9 cellular contexts compared by ENCODE assay signal in the genomic region with DNA sequence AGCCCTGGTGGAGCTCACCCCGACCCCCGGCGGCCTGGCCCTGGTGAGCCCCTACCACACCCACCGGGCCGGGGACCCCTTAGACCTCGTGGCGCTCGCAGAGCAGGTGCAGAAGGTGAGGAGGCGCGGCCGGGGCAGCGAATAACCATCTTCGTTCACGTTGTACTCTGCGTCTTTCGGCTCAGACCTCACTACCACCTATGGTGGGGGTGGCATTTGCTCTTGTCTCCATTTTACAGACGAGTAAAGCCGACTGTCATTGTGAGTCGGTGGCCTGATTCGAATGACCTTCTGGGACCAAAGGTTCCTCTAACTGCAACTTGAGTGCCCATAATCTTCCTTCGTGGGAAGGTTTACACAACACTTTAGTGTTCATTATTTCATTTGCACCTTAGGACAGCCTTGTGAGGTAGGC. TPM values are rescaled to one million over a fixed set of nuclear protein-coding genes. Genes with fewer than 3 reads are reported as not detected.
A peak's percentile ranks its signal among the peaks of the same experiment; 100 is the strongest.
DNase-seq lines count a peak whose midpoint lies in the region; ATAC-seq and TF ChIP-seq lines count a peak whose summit lies in the region.
"Had no signal": no experiment of that assay in that cellular context is flagged by ENCODE, and none has a peak within 500 bp of the region (broad histone marks: within the 10 kb centered on the region; RNA-seq: fewer than 3 reads in every experiment).

No MANE protein-coding gene starts in this region.

- TF ChIP-seq POLR2A in adrenal gland (IDR thresholded peaks at IDR 0.05) = no peak

- no peak for DNase-seq in adrenal gland
- no peak for DNase-seq in dedifferentiated amniotic fluid mesenchymal stem cell (ENCODE audit: extremely low spot score)
- no peak for DNase-seq in DMS 273 treated with DMSO at 0.1 percent for 48 hours (lab: John Stamatoyannopoulos, UW)

- H3K27me3 ChIP-seq in adrenal gland = no peaks in the 10 kb centered on the region
- no peaks in the 10 kb centered on the region for H3K27me3 ChIP-seq in layer of hippocampus (ENCODE audit: control insufficient read depth, insufficient read depth, low read length)
- no peaks in the 10 kb centered on the region for H3K27me3 ChIP-seq in thymus (ENCODE audit: control insufficient read depth, insufficient read depth)

- peaks cover 21 to 47% of the 10 kb centered on the region in 2 donors for H3K4me1 ChIP-seq in adrenal gland (replicated peaks in 1 of 2)
- peaks cover 18% of the 10 kb centered on the region for H3K4me1 ChIP-seq in thymus (ENCODE audit: control insufficient read depth, insufficient read depth, low read length)

- H3K27ac ChIP-seq in C4-2B (peak overlapping the region; percentile 92), adrenal gland (peak overlapping the region in 4 of 5 donors; percentile 77 to 94 (median 87)), layer of hippocampus (ENCODE audit: low read depth, low read length) (peak overlapping the region; percentile 83), thymus (ENCODE audit: low read depth) (peak overlapping the region; percentile 97)

- TF ChIP-seq CTCF in C4-2B (conservative IDR thresholded peaks at IDR 0.05) (no peak), adrenal gland (IDR thresholded peaks at IDR 0.05) (no peak)

- intact Hi-C loops in adrenal gland (cut with DNase I) = no loop called here

- H3K36me3 ChIP-seq in adrenal gland (replicated peaks in 1 of 2) (no peaks in the 10 kb centered on the region), thymus (ENCODE audit: control insufficient read depth, insufficient read depth) (no peaks in the 10 kb centered on the region)

- H3K9me3 ChIP-seq in adrenal gland (replicated peaks in 1 of 3) (no peaks in the 10 kb centered on the region), thymus (ENCODE audit: control insufficient read depth) (peaks cover 1% of the 10 kb centered on the region)

- ATAC-seq in GM19452 (IDR thresholded peaks at IDR 0.05; ENCODE audit: unreplicated experiment) (peak; percentile 13), HG03558 (IDR thresholded peaks at IDR 0.05; ENCODE audit: extremely low read depth, unreplicated experiment) (peak; percentile 2)

- 0% methylated on average over 8 to 21 of the region's 21 CpGs for WGBS in adrenal gland, 4 donors
- WGBS in thymus = under 1% methylated on average over 21 of the region's 21 CpGs

- peak overlapping the region; percentile 2 to 96 (median 60) for H3K4me3 ChIP-seq in adrenal gland
- H3K4me3 ChIP-seq in thymus (ENCODE audit: low read length) = peak overlapping the region; percentile 77

RNA-seq across cellular contexts. Expression of a gene that starts 0.5 kb away (rescaled TPM):
- 10 to 100 TPM in 1 of 8 donors, 1 to 10 TPM in 7; 2.2 to 10.1 (median 6.9) TPM for total RNA-seq in adrenal gland
- polyA plus RNA-seq in adrenal gland = 10 to 100 TPM in 1 of 3 donors, 1 to 10 TPM in 2; 3.6 to 13.5 (median 6.9) TPM
- 4.0 TPM for polyA plus RNA-seq in thymus

RNA-seq across cellular contexts. Expression of a gene that starts 0.7 kb away (rescaled TPM):
- 10 to 100 TPM; 30.3 to 67.5 (median 39.9) TPM for total RNA-seq in adrenal gland
- polyA plus RNA-seq in adrenal gland = 100 to 1,000 TPM in 1 of 3 donors, 10 to 100 TPM in 2; 23.7 to 178 (median 81.0) TPM
- 68.1 TPM for polyA plus RNA-seq in thymus

RNA-seq across cellular contexts. Expression of a gene that starts 17.3 kb away (rescaled TPM):
- total RNA-seq in adrenal gland = under 1 TPM in 1 of 8 donors, not detected in 7; 0.07 TPM
- under 1 TPM in 2 of 3 donors, not detected in 1; 0.03 to 0.09 TPM for polyA plus RNA-seq in adrenal gland
- polyA plus RNA-seq in thymus = 0.32 TPM

RNA-seq across cellular contexts. Expression of a gene that starts 27.5 kb away (rescaled TPM):
- total RNA-seq in adrenal gland = under 1 TPM in 1 of 8 donors, not detected in 7; 0.91 TPM
- polyA plus RNA-seq in adrenal gland = under 1 TPM in 1 of 3 donors, not detected in 2; 0.20 TPM
- polyA plus RNA-seq in thymus = 0.62 TPM
- total RNA-seq: NCI-H460 had no signal

RNA-seq across cellular contexts. Expression of a gene that starts 49.4 kb away (rescaled TPM):
- total RNA-seq in adrenal gland = 10 to 100 TPM in 7 of 8 donors, 1 to 10 TPM in 1; 8.1 to 24.7 (median 19.0) TPM
- 10 to 100 TPM in 2 of 3 donors, 1 to 10 TPM in 1; 8.3 to 11.5 (median 10.9) TPM for polyA plus RNA-seq in adrenal gland
- 5.0 TPM for polyA plus RNA-seq in thymus
